Comparison of ENCODE assay signal across 8 cellular contexts in the genomic region with DNA sequence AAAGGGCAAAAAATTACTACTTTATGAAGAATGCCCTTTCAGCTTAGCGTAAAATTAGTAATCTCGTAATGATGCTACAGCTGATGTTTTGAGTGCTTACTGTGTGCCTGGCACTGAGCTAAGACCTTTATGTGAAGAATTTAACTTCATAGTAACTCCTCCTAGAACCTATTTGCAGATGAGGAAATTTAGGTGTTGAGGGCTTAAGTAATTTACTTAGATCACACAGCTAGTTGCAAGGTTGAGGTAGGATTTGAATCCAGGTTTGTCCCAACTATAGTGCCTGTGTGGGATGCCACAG. TPM values are rescaled to one million over a fixed set of nuclear protein-coding genes. Genes with fewer than 3 reads are reported as not detected.
DNase-seq lines count a peak whose midpoint lies in the region; ATAC-seq, FAIRE-seq and TF ChIP-seq lines count a peak whose summit lies in the region.

No MANE protein-coding gene starts in this region.

- 68 to 75% methylated on average over 2 of the region's 2 CpGs for WGBS in heart right ventricle, 2 donors
- WGBS in GM12878 (ENCODE audit: insufficient coverage, insufficient replicate concordance, low lambda C conversion rate, missing lambda C conversion rate) = 59% methylated on average over 2 of the region's 2 CpGs
- 100% methylated on average over 2 of the region's 2 CpGs for WGBS in mesenchymal stem cell
- WGBS in adrenal gland, 4 donors = 44 to 69% (median 60%) methylated on average over 2 of the region's 2 CpGs

- CTCF ChIA-PET in GM12878 (lab: Yijun Ruan, JAX) = interaction anchor here (0.9 kb wide), 1 partner anchor 68 kb away, joined by 4 read pairs; no protein-coding TSS in a partner anchor

- H2BK120ac ChIP-seq in mesenchymal stem cell (ENCODE audit: low read depth, low read length) = no peak overlapping the region

- ATAC-seq in heart right ventricle = no peak
- ATAC-seq in GM12878 = no peak
- ATAC-seq in upper lobe of right lung = no peak
- no peak for ATAC-seq in HG03196 (IDR thresholded peaks at IDR 0.05; ENCODE audit: unreplicated experiment)

- H3K14ac ChIP-seq in mesenchymal stem cell (ENCODE audit: low read length in 2 of 2) = no peak overlapping the region

- H3K36me3 ChIP-seq in heart right ventricle = peaks cover 0 to 12% (median 0%) of the 10 kb centered on the region in 9 donors
- H3K36me3 ChIP-seq in right atrium auricular region = no peaks in the 10 kb centered on the region
- H3K36me3 ChIP-seq in GM12878 (ENCODE audit: control insufficient read depth in 2 of 2, insufficient read depth in 2 of 2, low read length in 1 of 2) = no peaks in the 10 kb centered on the region
- H3K36me3 ChIP-seq in mesenchymal stem cell (ENCODE audit: control insufficient read depth in 1 of 2, insufficient read depth in 2 of 2, low read depth in 1 of 2, low read length in 2 of 2) = peaks cover 0 to 3% of the 10 kb centered on the region in 2 experiments
- H3K36me3 ChIP-seq in upper lobe of right lung = no peaks in the 10 kb centered on the region
- H3K36me3 ChIP-seq in adrenal gland (replicated peaks in 1 of 2) = no peaks in the 10 kb centered on the region

- H3K9me3 ChIP-seq in heart right ventricle = no peaks in the 10 kb centered on the region
- no peaks in the 10 kb centered on the region for H3K9me3 ChIP-seq in right atrium auricular region
- no peaks in the 10 kb centered on the region; the same call in 2 of the 3 replicates for H3K9me3 ChIP-seq in GM12878 (replicated peaks; ENCODE audit: control insufficient read depth, insufficient read depth, low read length)
- no peaks in the 10 kb centered on the region for H3K9me3 ChIP-seq in mesenchymal stem cell (ENCODE audit: control insufficient read depth, low read length)
- no peaks in the 10 kb centered on the region for H3K9me3 ChIP-seq in upper lobe of right lung
- H3K9me3 ChIP-seq in adrenal gland (replicated peaks in 1 of 3) = no peaks in the 10 kb centered on the region

- SMC1A ChIA-PET in GM12878 (lab: Charles Lee; ENCODE audit: uncharacterized antibody, unreplicated experiment) = interaction anchor here (1.3 kb wide), 1 partner anchor 68 kb away, joined by 3 read pairs; no protein-coding TSS in a partner anchor

- H3K4me3 ChIP-seq in heart right ventricle (peak overlapping the region in 8 of 10 donors; percentile 70 to 97 (median 90)), right atrium auricular region (peak overlapping the region in 1 of 2 donors; percentile 79), GM12878 (peak overlapping the region; percentile 87), mesenchymal stem cell (ENCODE audit: insufficient read depth in 1 of 2, low read depth in 1 of 2, low read length in 2 of 2) (peak overlapping the region in 1 of 2 experiments; percentile 93), upper lobe of right lung (peak overlapping the region; percentile 82), adrenal gland (peak overlapping the region in 2 of 4 donors; percentile 95 to 96)

- H3K27ac ChIP-seq in heart right ventricle (peak overlapping the region in 3 of 10 donors; percentile 84 to 97 (median 96)), right atrium auricular region (no peak overlapping the region), GM12878 (ENCODE audit: control insufficient read depth, insufficient read depth) (0 out of 2 replicates have a peak overlapping the region, but pooled peaks have one; percentile 24), mesenchymal stem cell (ENCODE audit: low read length, poor library complexity, severe bottlenecking) (no peak overlapping the region), upper lobe of right lung (peak overlapping the region; percentile 88), adrenal gland (no peak overlapping the region)

- intact Hi-C loops in heart right ventricle (cut with DNase I) = loop anchor here in 4 of 10 donors (10.0 kb wide), 3 partner anchors 55 to 75 kb away; a partner anchor contains a TSS
- intact Hi-C loops in GM12878 (cut with micrococcal nuclease; ENCODE audit: unreplicated experiment) = loop anchor here (5.0 kb wide), 2 partner anchors 38 to 78 kb away; a partner anchor contains a TSS
- intact Hi-C loops in upper lobe of right lung (cut with DNase I) = no loop called here
- intact Hi-C loops in adrenal gland (cut with DNase I) = no loop called here

- DNase-seq in heart right ventricle (no peak), right atrium auricular region (ENCODE audit: low spot score) (no peak), GM12878 (ENCODE audit: low read depth, low spot score) (no peak), mesenchymal stem cell (no peak), upper lobe of right lung (no peak), adrenal gland (no peak), SIG-M5 treated with dmso at 0.1 percent for 504 hours (lab: John Stamatoyannopoulos, UW; ENCODE audit: unreplicated experiment) (no peak)

- FAIRE-seq in GM12878 (lab: Jason Lieb, UNC) = no peak

- RAD21 ChIA-PET in GM12878 (lab: Charles Lee; ENCODE audit: unreplicated experiment) = interaction anchor here (0.8 kb wide), 1 partner anchor 68 kb away, joined by 3 read pairs; no protein-coding TSS in a partner anchor

- peak overlapping the region; percentile 89 for H3K4me2 ChIP-seq in GM12878 (ENCODE audit: control insufficient read depth, insufficient read depth)
- no peak overlapping the region for H3K4me2 ChIP-seq in mesenchymal stem cell (ENCODE audit: low read length, poor library complexity, severe bottlenecking)

- H2BK12ac ChIP-seq in mesenchymal stem cell (ENCODE audit: low read length in 2 of 2) = no peak overlapping the region

- no peak overlapping the region for H2BK5ac ChIP-seq in mesenchymal stem cell (ENCODE audit: low read depth, low read length, poor library complexity, severe bottlenecking)

- H4K91ac ChIP-seq in mesenchymal stem cell (ENCODE audit: low read length) = no peak overlapping the region

- no peak overlapping the region; the same call in 1 of the 2 replicates for H2AFZ ChIP-seq in GM12878 (ENCODE audit: control insufficient read depth, low read depth, low read length)
- H2AFZ ChIP-seq in mesenchymal stem cell (ENCODE audit: low read depth, low read length) = no peak overlapping the region

- TF ChIP-seq POLR2A in GM12878 (IDR thresholded peaks at IDR 0.05; ENCODE audit: low read depth, low read length) (no peak), adrenal gland (IDR thresholded peaks at IDR 0.05) (no peak)

- peaks cover 59% of the 10 kb centered on the region for H3K79me2 ChIP-seq in GM12878 (ENCODE audit: control insufficient read depth, insufficient read depth, low read length)

- peaks cover 0 to 39% (median 16%) of the 10 kb centered on the region in 9 donors for H3K4me1 ChIP-seq in heart right ventricle
- peaks cover 0 to 21% of the 10 kb centered on the region in 2 donors for H3K4me1 ChIP-seq in right atrium auricular region
- H3K4me1 ChIP-seq in GM12878 (ENCODE audit: control insufficient read depth, insufficient read depth, low read length) = peaks cover 3% of the 10 kb centered on the region; the same call in 1 of the 2 replicates
- H3K4me1 ChIP-seq in mesenchymal stem cell (ENCODE audit: control insufficient read depth, insufficient read depth, low read depth, low read length) = peaks cover 4% of the 10 kb centered on the region
- peaks cover 18% of the 10 kb centered on the region for H3K4me1 ChIP-seq in upper lobe of right lung
- peaks cover under 1 to 12% of the 10 kb centered on the region in 2 donors for H3K4me1 ChIP-seq in adrenal gland (replicated peaks in 1 of 2)

- H2BK15ac ChIP-seq in mesenchymal stem cell (ENCODE audit: low read depth, poor library complexity, severe bottlenecking) = no peak overlapping the region

- POLR2A ChIA-PET in GM12878 (lab: Charles Lee) = interaction anchor here (0.6 to 1.4 kb wide), 3 partner anchors 16 to 68 kb away, joined by 3 to 4 read pairs (median 3); no protein-coding TSS in a partner anchor

- no peak overlapping the region for H2AK5ac ChIP-seq in mesenchymal stem cell (ENCODE audit: low read length, severe bottlenecking)

- H3K9ac ChIP-seq in GM12878 (ENCODE audit: control insufficient read depth, insufficient read depth, low read length) (peak overlapping the region; percentile 79), mesenchymal stem cell (ENCODE audit: low read length) (peak overlapping the region; percentile 92)

- H3K4ac ChIP-seq in mesenchymal stem cell (ENCODE audit: low read depth in 1 of 2, low read length in 2 of 2) = no peak overlapping the region

- TF ChIP-seq EP300 in GM12878 (IDR thresholded peaks at IDR 0.05; ENCODE audit: borderline replicate concordance in 1 of 2, control insufficient read depth in 1 of 2, low read depth in 2 of 2, low read length in 2 of 2) = no peak

- in situ Hi-C loops in GM12878 (cut with MboI) = no loop called here

- BruUV-seq in GM12878 (replicated peaks; lab: Mats Ljungman, UMichigan) = no TSS peak

- H3K18ac ChIP-seq in mesenchymal stem cell (ENCODE audit: low read depth in 1 of 2, low read length in 2 of 2) = no peak overlapping the region

- H3K27me3 ChIP-seq in heart right ventricle (no peaks in the 10 kb centered on the region), right atrium auricular region (no peaks in the 10 kb centered on the region), GM12878 (replicated peaks in 1 of 2; ENCODE audit: control insufficient read depth in 2 of 2, insufficient read depth in 2 of 2, low read length in 1 of 2) (no peaks in the 10 kb centered on the region), mesenchymal stem cell (ENCODE audit: control insufficient read depth in 1 of 2, insufficient read depth in 1 of 2, low read length in 2 of 2) (no peaks in the 10 kb centered on the region), upper lobe of right lung (no peaks in the 10 kb centered on the region), adrenal gland (no peaks in the 10 kb centered on the region)

- TF ChIP-seq CTCF in heart right ventricle (IDR thresholded peaks at IDR 0.05) (no peak), right atrium auricular region (IDR thresholded peaks at IDR 0.05) (no peak), GM12878 (IDR thresholded peaks at IDR 0.05 in 2 of 3, conservative IDR thresholded peaks at IDR 0.05 in 1 of 3; ENCODE audit: control insufficient read depth in 2 of 3, extremely low read depth in 1 of 3, insufficient read depth in 1 of 3, low read depth in 3 of 3, low read length in 3 of 3) (no peak), upper lobe of right lung (IDR thresholded peaks at IDR 0.05) (no peak), adrenal gland (IDR thresholded peaks at IDR 0.05) (no peak)

- no peaks in the 10 kb centered on the region for H3K79me1 ChIP-seq in mesenchymal stem cell (replicated peaks; ENCODE audit: low read length, poor library complexity, severe bottlenecking)

- no peak overlapping the region for H3K23ac ChIP-seq in mesenchymal stem cell (ENCODE audit: low read length in 2 of 2)

- H4K20me1 ChIP-seq in GM12878 (ENCODE audit: control insufficient read depth, insufficient read depth) = no peaks in the 10 kb centered on the region

- no peak overlapping the region for H4K8ac ChIP-seq in mesenchymal stem cell (ENCODE audit: low read length)

- no peak for TF ChIP-seq RAD21 in GM12878 (IDR thresholded peaks at IDR 0.05; ENCODE audit: insufficient read depth, low read depth, low read length)

RNA-seq across cellular contexts. Expression of a gene that starts 1.4 kb away (rescaled TPM):
- 10 to 100 TPM; 26.1 to 37.7 (median 35.0) TPM for total RNA-seq in heart right ventricle
- 10 to 100 TPM in 1 of 2 donors, 1 to 10 TPM in 1; 6.7 to 12.4 TPM for polyA plus RNA-seq in heart right ventricle
- 10 to 100 TPM; 20.2 to 21.1 TPM for total RNA-seq in right atrium auricular region
- total RNA-seq in GM12878 (2013; cell fraction: nucleolus; rRNA removed) = 58.7 and 61.0 TPM in 2 replicates
- total RNA-seq in GM12878 (2014; rRNA removed) = 22.1 and 27.4 TPM in 2 replicates
- 26.4 and 29.5 TPM in 2 replicates for total RNA-seq in GM12878 (2014; rRNA removed; fragmentation: Illumina TruSeq; extraction: Trizol)
- 37.0 and 38.4 TPM in 2 replicates for total RNA-seq in GM12878 (2021)
- polyA plus RNA-seq in GM12878 (2011; ENCODE audit: low read depth) = 12.4 TPM
- 29.8 and 46.0 TPM in 2 replicates for polyA plus RNA-seq in GM12878 (2011; rRNA removed)
- polyA plus RNA-seq in GM12878 (2011; cell fraction: cytosol; rRNA removed) = 14.1 and 14.2 TPM in 2 replicates
- polyA plus RNA-seq in GM12878 (2011; cell fraction: nucleus; rRNA removed) = 19.3 and 20.5 TPM in 2 replicates
- polyA plus RNA-seq in GM12878 (2012) = 13.0 and 15.6 TPM in 2 replicates
- polyA plus RNA-seq in GM12878 (2014; fragmentation: Illumina TruSeq; extraction: Trizol) = 30.4 and 36.1 TPM in 2 replicates
- 1 to 10 TPM; 8.0 to 8.5 TPM for polyA plus RNA-seq in GM12878 (2014; fragmentation: Nextera tagmentation; extraction: Ambion mirVana)
- 18.5 and 21.2 TPM in 2 replicates for polyA plus RNA-seq in GM12878 (2014; rRNA removed)
- polyA plus RNA-seq in GM12878 (2016; fragmentation: Nextera tagmentation; extraction: Ambion mirVana) = 10 to 100 TPM; 32.6 to 36.7 TPM
- 46.2 and 54.7 TPM in 2 replicates for polyA minus RNA-seq in GM12878 (2011; rRNA and poly(A)+ RNA removed)
- 15.4 and 21.8 TPM in 2 replicates for polyA minus RNA-seq in GM12878 (2011; cell fraction: cytosol; rRNA and poly(A)+ RNA removed)
- polyA minus RNA-seq in GM12878 (2011; cell fraction: nucleus; rRNA and poly(A)+ RNA removed) = 19.2 and 27.1 TPM in 2 replicates
- 23.3 TPM for polyA plus RNA-seq in mesenchymal stem cell (2013, experiment 1 of 2)
- polyA plus RNA-seq in mesenchymal stem cell (2013, experiment 2 of 2) = 21.7 TPM
- 48.1 TPM for total RNA-seq in upper lobe of right lung
- total RNA-seq in adrenal gland = 10 to 100 TPM; 18.7 to 59.2 (median 41.6) TPM
- 10 to 100 TPM; 14.7 to 33.9 (median 28.7) TPM for polyA plus RNA-seq in adrenal gland

Comparison
In these comparisons a context has a peak if more than half of its experiments do, and no peak if none do; other contexts are left out.
1. H3K27ac ChIP-seq: peak in GM12878 (single experiment) and upper lobe of right lung (single experiment); none in right atrium auricular region (0 of 2), mesenchymal stem cell (single experiment) and adrenal gland (0 of 5).